17 cellular contexts compared by ENCODE assay signal in the genomic region with DNA sequence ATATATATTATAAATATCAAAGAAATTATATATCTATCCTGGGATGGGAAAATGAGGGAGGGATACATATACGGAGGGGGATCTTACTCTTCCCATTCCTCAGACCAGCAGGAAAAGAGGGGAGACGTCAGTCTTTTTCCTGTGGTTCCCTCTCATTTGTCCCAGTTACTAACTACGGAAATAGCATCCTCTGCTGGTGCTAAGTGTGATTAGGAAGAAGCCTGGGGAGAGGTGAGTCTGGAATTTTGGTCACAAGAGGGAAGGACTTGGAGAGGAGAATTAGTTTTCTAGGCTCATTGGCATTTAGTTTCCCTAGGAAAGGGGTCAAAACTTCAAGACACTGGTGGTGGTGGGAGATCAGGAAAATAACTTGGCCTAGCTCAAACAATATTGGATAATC.
"Had no signal": no experiment of that assay in that cellular context is flagged by ENCODE, and none has a peak within 500 bp of the region (broad histone marks: within the 10 kb centered on the region; RNA-seq: fewer than 3 reads in every experiment).

No MANE protein-coding gene starts in this region.

- H3K27ac ChIP-seq: hepatocyte, parathyroid adenoma, right lobe of liver, skin epidermis, tibial artery had no signal

- H3K4me2 ChIP-seq: hepatocyte had no signal

- H3K79me2 ChIP-seq: hepatocyte, parathyroid adenoma had no signal

- H3K4me1 Mint-ChIP-seq: activated naive CD4-positive, alpha-beta T cell treated with anti-CD3 and anti-CD28 coated beads, Interleukin-2, amount 10 ng/mL, durations not matched to agents 7 days and 5 days; nephron; stimulated activated naive CD8-positive, alpha-beta T cell treated with anti-CD3 and anti-CD28 coated beads, Interleukin-15, amount 100 ng/mL, for 72 hours; WTC11 had no signal

- H3K4me3 ChIP-seq: hepatocyte, right lobe of liver, skin epidermis, tibial artery had no signal

- H3K4me1 ChIP-seq: parathyroid adenoma, right lobe of liver, tibial artery had no signal

- H3K27me3 ChIP-seq: hepatocyte, right lobe of liver, tibial artery had no signal

- H3K4me3 Mint-ChIP-seq: activated naive CD4-positive, alpha-beta T cell treated with anti-CD3 and anti-CD28 coated beads, Interleukin-2, amount 10 ng/mL, durations not matched to agents 7 days and 5 days; nephron; stimulated activated naive CD8-positive, alpha-beta T cell treated with anti-CD3 and anti-CD28 coated beads, Interleukin-15, amount 100 ng/mL, for 72 hours; WTC11 had no signal

- H3K27me3 Mint-ChIP-seq: activated naive CD4-positive, alpha-beta T cell treated with anti-CD3 and anti-CD28 coated beads, Interleukin-2, amount 10 ng/mL, durations not matched to agents 7 days and 5 days; stimulated activated naive CD8-positive, alpha-beta T cell treated with anti-CD3 and anti-CD28 coated beads, Interleukin-15, amount 100 ng/mL, for 72 hours had no signal

- H2AFZ ChIP-seq: hepatocyte, parathyroid adenoma had no signal

- H3K27ac Mint-ChIP-seq: nephron, WTC11 had no signal

- DNase-seq: activated effector memory CD4-positive, alpha-beta T cell treated with anti-CD3 and anti-CD28 coated beads, Interleukin-2, amount 50 U/mL, for 16 hours; activated naive CD4-positive, alpha-beta T cell treated with anti-CD3 and anti-CD28 coated beads, Interleukin-2, amount 10 ng/mL, durations not matched to agents 7 days and 5 days; amygdala; cerebellar nuclear complex; foreskin fibroblast; left ventricle myocardium superior; mammary epithelial cell; right lobe of liver; stimulated activated CD4-positive, alpha-beta T cell treated with anti-CD3 and anti-CD28 coated beads, Interleukin-1b, Interleukin-23, amount 100 ng/mL, for 48 hours; stimulated activated naive CD8-positive, alpha-beta T cell treated with anti-CD3 and anti-CD28 coated beads, Interleukin-15, amount 100 ng/mL, for 72 hours; T-helper 9 cell; tibial artery had no signal

- ATAC-seq: left ventricle myocardium superior; stimulated activated naive CD8-positive, alpha-beta T cell treated with anti-CD3 and anti-CD28 coated beads, Interleukin-15, amount 100 ng/mL, for 72 hours had no signal

- H3K9me3 Mint-ChIP-seq: activated naive CD4-positive, alpha-beta T cell treated with anti-CD3 and anti-CD28 coated beads, Interleukin-2, amount 10 ng/mL, durations not matched to agents 7 days and 5 days; nephron; stimulated activated naive CD8-positive, alpha-beta T cell treated with anti-CD3 and anti-CD28 coated beads, Interleukin-15, amount 100 ng/mL, for 72 hours; WTC11 had no signal
